In the genomic region with DNA sequence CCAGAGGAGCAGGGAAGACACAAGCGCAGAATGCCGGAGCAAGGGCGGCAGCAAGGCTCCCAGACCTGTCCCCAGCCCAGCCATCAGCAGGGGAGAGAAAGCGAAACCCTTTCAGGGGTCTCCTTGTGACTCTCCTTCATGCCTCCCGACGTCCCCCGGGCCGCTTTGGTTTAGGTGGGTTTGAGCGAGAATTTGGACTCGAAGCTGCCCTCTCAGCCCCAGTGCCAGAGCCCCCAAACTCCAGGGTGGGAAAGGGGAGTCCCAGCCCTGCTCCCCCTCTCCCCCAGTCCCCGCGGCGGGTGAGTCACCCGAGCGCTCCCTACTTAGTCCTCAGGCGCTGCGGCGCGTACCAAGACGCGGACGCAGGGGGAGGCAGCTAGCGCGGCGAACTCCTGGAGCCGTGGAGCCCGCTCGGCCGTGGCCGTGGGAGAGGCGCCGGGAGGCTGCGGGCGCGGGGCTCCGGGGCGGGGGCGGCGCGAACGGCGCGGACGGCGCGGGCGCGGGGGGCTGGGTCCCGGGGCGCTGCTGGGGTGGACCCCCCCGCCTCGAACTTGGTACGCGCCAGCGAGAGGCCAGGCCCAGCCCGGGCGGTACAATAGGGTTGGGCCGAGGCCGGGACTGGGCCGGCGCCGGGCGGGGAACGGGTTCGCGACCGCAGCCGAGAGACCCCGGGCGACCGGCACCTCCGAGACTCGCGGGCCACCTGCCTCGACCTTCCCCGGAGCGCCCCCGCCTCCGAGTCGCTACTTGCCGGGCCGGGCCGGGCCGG, we compare ENCODE assay signal across 8 cellular contexts. TPM values are rescaled to one million over a fixed set of nuclear protein-coding genes. Genes with fewer than 3 reads are reported as not detected.
A peak's percentile ranks its signal among the peaks of the same experiment; 100 is the strongest.
DNase-seq lines count a peak whose midpoint lies in the region; ATAC-seq lines count a peak whose summit lies in the region.

Gene MAP7D1, plus strand, starts transcription at position 601 of the 769 bp plus-strand sequence. CDS start 258 bp downstream, outside the sequence.

- DNase-seq in AG20443 (ENCODE audit: low spot score) = peak; percentile 92
- DNase-seq in NOMO-1 treated with DMSO at 0.1 percent for 48 hours (lab: John Stamatoyannopoulos, UW; ENCODE audit: unreplicated experiment) = peak; percentile 57
- peak; percentile 87 for DNase-seq in activated CD8-positive, alpha-beta memory T cell treated with anti-CD3 and anti-CD28 coated beads, Interleukin-2, amount 10 ng/mL, durations not matched to agents 7 days and 5 days
- DNase-seq in stimulated activated CD8-positive, alpha-beta memory T cell treated with anti-CD3 and anti-CD28 coated beads, Interleukin-15, amount 100 ng/mL, for 48 hours (ENCODE audit: low read depth in 2 of 2) = peak; percentile 73 to 76

- H3K4me1 ChIP-seq in endocrine pancreas (ENCODE audit: control insufficient read depth, insufficient read depth, low read length) (no peaks in the 10 kb centered on the region), mesodermal cell (ENCODE audit: control insufficient read depth, insufficient read depth, low read length, poor library complexity, severe bottlenecking) (peaks cover 60% of the 10 kb centered on the region)

- H3K27me3 Mint-ChIP-seq in activated CD8-positive, alpha-beta memory T cell treated with anti-CD3 and anti-CD28 coated beads, Interleukin-2, amount 10 ng/mL, durations not matched to agents 7 days and 5 days = no peaks in the 10 kb centered on the region

- peaks cover 19% of the 10 kb centered on the region for H3K36me3 Mint-ChIP-seq in activated CD8-positive, alpha-beta memory T cell treated with anti-CD3 and anti-CD28 coated beads, Interleukin-2, amount 10 ng/mL, durations not matched to agents 7 days and 5 days

- peak within 1 kb of the TSS; percentile 91 for H3K4me3 Mint-ChIP-seq in activated CD8-positive, alpha-beta memory T cell treated with anti-CD3 and anti-CD28 coated beads, Interleukin-2, amount 10 ng/mL, durations not matched to agents 7 days and 5 days

- H3K9me3 ChIP-seq in endocrine pancreas (ENCODE audit: control insufficient read depth, low read length) = no peaks in the 10 kb centered on the region
- H3K9me3 ChIP-seq in mesodermal cell (ENCODE audit: control insufficient read depth, low read length) = no peaks in the 10 kb centered on the region

- peak within 1 kb of the TSS; percentile 94 for H3K9ac ChIP-seq in endocrine pancreas (ENCODE audit: control insufficient read depth, insufficient read depth, low read length)

- peaks cover 67% of the 10 kb centered on the region for H3K4me1 Mint-ChIP-seq in activated CD8-positive, alpha-beta memory T cell treated with anti-CD3 and anti-CD28 coated beads, Interleukin-2, amount 10 ng/mL, durations not matched to agents 7 days and 5 days

- CTCF ChIA-PET in activated CD8-positive, alpha-beta memory T cell treated with anti-CD3 and anti-CD28 coated beads, Interleukin-2, amount 10 ng/mL, durations not matched to agents 7 days and 5 days (lab: Charles Lee) = interaction anchor here (1.6 to 5.5 kb wide), 3 partner anchors 21 to 34 kb away, joined by 5 to 30 read pairs (median 8); no protein-coding TSS in a partner anchor

- WGBS in mesodermal cell (ENCODE audit: insufficient coverage in 2 of 2), 2 experiments = 0% methylated on average over 49 to 71 of the region's 84 CpGs

- H3K36me3 ChIP-seq in endocrine pancreas (ENCODE audit: control insufficient read depth, insufficient read depth, low read length) (no peaks in the 10 kb centered on the region), mesodermal cell (ENCODE audit: control insufficient read depth, insufficient read depth, low read length) (peaks cover 29% of the 10 kb centered on the region)

- H3K27ac ChIP-seq in mesodermal cell (ENCODE audit: low read depth, low read length, severe bottlenecking) = peak within 1 kb of the TSS; percentile 96

- peak within 1 kb of the TSS; percentile 19 for H3K4me3 ChIP-seq in endocrine pancreas (ENCODE audit: control insufficient read depth, insufficient read depth, low read length)
- peak within 1 kb of the TSS; percentile 96 for H3K4me3 ChIP-seq in mesodermal cell (ENCODE audit: extremely low read depth, insufficient read depth, low read length, poor library complexity, severe bottlenecking)

- no peaks in the 10 kb centered on the region for H3K27me3 ChIP-seq in endocrine pancreas (ENCODE audit: control insufficient read depth, insufficient read depth, low read length)

- ATAC-seq in GM19035 (IDR thresholded peaks at IDR 0.05; ENCODE audit: unreplicated experiment) (peak; percentile 54), HG03439 (IDR thresholded peaks at IDR 0.05; ENCODE audit: unreplicated experiment) (peak; percentile 64)
- peak; percentile 73 for ATAC-seq in activated CD8-positive, alpha-beta memory T cell treated with anti-CD3 and anti-CD28 coated beads, Interleukin-2, amount 10 ng/mL, durations not matched to agents 7 days and 5 days

- H3K27ac Mint-ChIP-seq in activated CD8-positive, alpha-beta memory T cell treated with anti-CD3 and anti-CD28 coated beads, Interleukin-2, amount 10 ng/mL, durations not matched to agents 7 days and 5 days = peak within 1 kb of the TSS; percentile 92

- no peaks in the 10 kb centered on the region for H3K9me3 Mint-ChIP-seq in activated CD8-positive, alpha-beta memory T cell treated with anti-CD3 and anti-CD28 coated beads, Interleukin-2, amount 10 ng/mL, durations not matched to agents 7 days and 5 days (ENCODE audit: low read depth)

RNA-seq across cellular contexts. Expression of gene MAP7D1, which starts in this region (rescaled TPM):
- 100 to 1,000 TPM; 238 to 252 TPM for total RNA-seq in activated CD8-positive, alpha-beta memory T cell treated with anti-CD3 and anti-CD28 coated beads, Interleukin-2, amount 10 ng/mL, durations not matched to agents 7 days and 5 days
- 148 TPM for polyA plus RNA-seq in mesodermal cell (2013, experiment 1 of 2)
- polyA plus RNA-seq in mesodermal cell (2013, experiment 2 of 2) = 124 TPM

Comparison
In these comparisons a context has a peak if more than half of its experiments do, and no peak if none do; other contexts are left out.
1. Peak in every context shown above with its lines: DNase-seq, ATAC-seq, H3K4me3 ChIP-seq and H3K27ac ChIP-seq.